In genomic region chr9:133953621-133953975, GRCh38 we compare ENCODE assay signal across 24 cellular contexts. TPM values are rescaled to one million over a fixed set of nuclear protein-coding genes. Genes with fewer than 3 reads are reported as not detected.
A peak's percentile ranks its signal among the peaks of the same experiment; 100 is the strongest.
DNase-seq lines count a peak whose midpoint lies in the region; ATAC-seq and TF ChIP-seq lines count a peak whose summit lies in the region.
"Had no signal": no experiment of that assay in that cellular context is flagged by ENCODE, and none has a peak within 500 bp of the region (broad histone marks: within the 10 kb centered on the region; RNA-seq: fewer than 3 reads in every experiment).

No MANE protein-coding gene starts in this region.

- H2AFZ ChIP-seq in OCI-LY3 (ENCODE audit: low read depth, low read length) (no peak overlapping the region), trophoblast cell (ENCODE audit: insufficient read depth, low read length, poor library complexity) (no peak overlapping the region)
- H2AFZ ChIP-seq: GM23338, neural progenitor cell, parathyroid adenoma had no signal

- H3K4me3 Mint-ChIP-seq in activated CD4-positive, alpha-beta T cell treated with anti-CD3 and anti-CD28 coated beads for 36 hours = no peak overlapping the region
- H3K4me3 Mint-ChIP-seq: GM23338, HFFc6 had no signal

- H3K9me3 Mint-ChIP-seq in activated CD4-positive, alpha-beta T cell treated with anti-CD3 and anti-CD28 coated beads for 36 hours (ENCODE audit: low read depth) = no peaks in the 10 kb centered on the region
- H3K9me3 Mint-ChIP-seq: GM23338; HFFc6; neural progenitor cell; stimulated activated naive CD8-positive, alpha-beta T cell treated with anti-CD3 and anti-CD28 coated beads, Interleukin-15, amount 100 ng/mL, for 72 hours had no signal

- H3K27ac Mint-ChIP-seq in activated CD4-positive, alpha-beta T cell treated with anti-CD3 and anti-CD28 coated beads for 36 hours = no peak overlapping the region
- H3K27ac Mint-ChIP-seq: GM23338; HFFc6; stimulated activated naive CD8-positive, alpha-beta T cell treated with anti-CD3 and anti-CD28 coated beads, Interleukin-15, amount 100 ng/mL, for 72 hours had no signal

- no peak overlapping the region for H4K12ac ChIP-seq in trophoblast cell (ENCODE audit: low read depth, low read length)

- H4K8ac ChIP-seq in trophoblast cell (ENCODE audit: low read depth, low read length) = no peak overlapping the region

- H3K36me3 ChIP-seq in BLaER1 treated with 17β-estradiol and CSF1 and Interleukin-3, amounts not matched to agents 10 nM and 100 nM = 0 out of 22 replicates have a peak, but pooled peaks cover 0 to 10% (median 0%) of the 10 kb centered on the region in 11 experiments
- H3K36me3 ChIP-seq in OCI-LY3 (replicated peaks; ENCODE audit: low read depth, low read length) = peaks cover 19% of the 10 kb centered on the region
- H3K36me3 ChIP-seq in trophoblast cell (ENCODE audit: control insufficient read depth in 1 of 2, insufficient read depth in 2 of 2, low read length in 2 of 2) = peaks cover 15 to 31% of the 10 kb centered on the region in 2 experiments
- H3K36me3 ChIP-seq: neural progenitor cell, thyroid gland had no signal

- no peaks in the 10 kb centered on the region for H3K9me3 ChIP-seq in BLaER1 treated with 17β-estradiol and CSF1 and Interleukin-3, amounts not matched to agents 10 nM and 100 nM (replicated peaks in 1 of 11)
- H3K9me3 ChIP-seq in OCI-LY3 (ENCODE audit: insufficient read depth, low read length) = no peaks in the 10 kb centered on the region
- H3K9me3 ChIP-seq in trophoblast cell (ENCODE audit: insufficient read depth, low read depth, low read length) = peaks cover 3% of the 10 kb centered on the region
- H3K9me3 ChIP-seq: BE2C, thyroid gland had no signal

- no peak overlapping the region for H3K23ac ChIP-seq in trophoblast cell (ENCODE audit: low read length)

- H3K4me2 ChIP-seq in BLaER1 treated with 17β-estradiol and CSF1 and Interleukin-3, amounts not matched to agents 10 nM and 100 nM = peak overlapping the region in 9 of 11 experiments; percentile 82 to 98 (median 90); a peak in 18 of 22 replicates
- peak overlapping the region; percentile 92 for H3K4me2 ChIP-seq in OCI-LY3 (ENCODE audit: low read length)
- H3K4me2 ChIP-seq in trophoblast cell (ENCODE audit: low read length) = no peak overlapping the region
- H3K4me2 ChIP-seq: GM23338, neural progenitor cell, smooth muscle cell had no signal

- DNase-seq in trophoblast cell = no peak
- no peak for DNase-seq in kidney tubule cell (ENCODE audit: low spot score)
- DNase-seq in head of caudate nucleus = no peak
- no peak for DNase-seq in activated CD4-positive, alpha-beta T cell treated with anti-CD3 and anti-CD28 coated beads for 36 hours
- DNase-seq: ACHN; activated CD4-positive, alpha-beta T cell treated with anti-CD3 and anti-CD28 coated beads, Interleukin-2, amount 50 U/mL, for 4 hours; activated CD4-positive, CD25-positive, alpha-beta regulatory T cell; activated T-cell treated with anti-CD3 and anti-CD28 coated beads, Interleukin-2, amount 50 U/mL, for 48 hours; BE2C; foreskin melanocyte; HFFc6; NCI-H1048; NCI-H446 treated with DMSO at 0.1 percent for 48 hours; RPMI8226; stimulated activated CD4-positive, alpha-beta T cell treated with anti-CD3 and anti-CD28 coated beads, Interleukin-1b, Interleukin-23, amount 100 ng/mL, for 48 hours; stimulated activated naive CD8-positive, alpha-beta T cell treated with anti-CD3 and anti-CD28 coated beads, Interleukin-15, amount 100 ng/mL, for 72 hours had no signal

- no peaks in the 10 kb centered on the region for H3K36me3 Mint-ChIP-seq in activated CD4-positive, alpha-beta T cell treated with anti-CD3 and anti-CD28 coated beads for 36 hours (ENCODE audit: low read depth)
- H3K36me3 Mint-ChIP-seq: neural progenitor cell had no signal

- H3K4me3 ChIP-seq in BLaER1 treated with 17β-estradiol and CSF1 and Interleukin-3, amounts not matched to agents 10 nM and 100 nM = no peak overlapping the region
- H3K4me3 ChIP-seq in OCI-LY3 (ENCODE audit: low read length) (peak overlapping the region; percentile 76), trophoblast cell (ENCODE audit: low read depth, low read length) (no peak overlapping the region)
- H3K4me3 ChIP-seq: GM23338, neural progenitor cell, smooth muscle cell, thyroid gland had no signal

- no peak overlapping the region for H2BK5ac ChIP-seq in trophoblast cell (ENCODE audit: low read depth, low read length, poor library complexity)

- intact Hi-C loops in head of caudate nucleus (cut with DNase I) = no loop called here
- intact Hi-C loops in activated CD4-positive, alpha-beta T cell treated with anti-CD3 and anti-CD28 coated beads for 36 hours (cut with DNase I, micrococcal nuclease) = no loop called here

- H3K9ac ChIP-seq in BLaER1 treated with 17β-estradiol and CSF1 and Interleukin-3, amounts not matched to agents 10 nM and 100 nM = no peak overlapping the region
- H3K9ac ChIP-seq in OCI-LY3 (ENCODE audit: low read length) (peak overlapping the region; percentile 74), trophoblast cell (ENCODE audit: low read length) (no peak overlapping the region)
- H3K9ac ChIP-seq: neural progenitor cell, parathyroid adenoma had no signal

- no peaks in the 10 kb centered on the region for H3K27me3 Mint-ChIP-seq in activated CD4-positive, alpha-beta T cell treated with anti-CD3 and anti-CD28 coated beads for 36 hours
- H3K27me3 Mint-ChIP-seq: stimulated activated naive CD8-positive, alpha-beta T cell treated with anti-CD3 and anti-CD28 coated beads, Interleukin-15, amount 100 ng/mL, for 72 hours had no signal

- no CpG with 5 or more reads among the region's 4 CpGs for WGBS in trophoblast cell (ENCODE audit: extremely low coverage, insufficient coverage, insufficient read length)

- H4K91ac ChIP-seq in trophoblast cell (ENCODE audit: low read depth, low read length) = no peak overlapping the region

- H3K4me1 ChIP-seq in BLaER1 treated with 17β-estradiol and CSF1 and Interleukin-3, amounts not matched to agents 10 nM and 100 nM = peaks cover 39 to 88% (median 81%) of the 10 kb centered on the region in 10 experiments
- H3K4me1 ChIP-seq in OCI-LY3 (ENCODE audit: low read length) (peaks cover 83% of the 10 kb centered on the region), trophoblast cell (ENCODE audit: control insufficient read depth in 1 of 2, insufficient read depth in 2 of 2, low read length in 2 of 2) (peaks cover 26 to 32% of the 10 kb centered on the region in 2 experiments)

- peaks cover 7% of the 10 kb centered on the region for H3K79me1 ChIP-seq in trophoblast cell (ENCODE audit: low read length)

- POLR2A ChIA-PET in activated CD4-positive, alpha-beta T cell treated with anti-CD3 and anti-CD28 coated beads for 36 hours (lab: Charles Lee) = no interaction called here

- peak overlapping the region; percentile 56 for H3K4ac ChIP-seq in trophoblast cell (ENCODE audit: low read depth, low read length)

- ATAC-seq in activated CD4-positive, alpha-beta T cell treated with anti-CD3 and anti-CD28 coated beads for 36 hours = no peak
- ATAC-seq: GM23338; stimulated activated naive CD8-positive, alpha-beta T cell treated with anti-CD3 and anti-CD28 coated beads, Interleukin-15, amount 100 ng/mL, for 72 hours had no signal

- H3K4me1 Mint-ChIP-seq in activated CD4-positive, alpha-beta T cell treated with anti-CD3 and anti-CD28 coated beads for 36 hours = peaks cover 27% of the 10 kb centered on the region

- H3K14ac ChIP-seq in trophoblast cell (ENCODE audit: low read length) = no peak overlapping the region

- peak overlapping the region; percentile 43 for H3K18ac ChIP-seq in trophoblast cell (ENCODE audit: low read length)

- H3K79me2 ChIP-seq in OCI-LY3 (ENCODE audit: low read length) = peaks cover 85% of the 10 kb centered on the region
- H3K79me2 ChIP-seq in trophoblast cell (ENCODE audit: control insufficient read depth, insufficient read depth, low read length, poor library complexity) = peaks cover 39% of the 10 kb centered on the region
- H3K79me2 ChIP-seq: parathyroid adenoma had no signal

- H3K27ac ChIP-seq in BLaER1 treated with 17β-estradiol and CSF1 and Interleukin-3, amounts not matched to agents 10 nM and 100 nM = no peak overlapping the region
- H3K27ac ChIP-seq in OCI-LY3 (ENCODE audit: low read length) = peak overlapping the region; percentile 94
- H3K27ac ChIP-seq in cingulate gyrus (ENCODE audit: low read depth, low read length) = peak overlapping the region; percentile 29
- H3K27ac ChIP-seq in trophoblast cell (ENCODE audit: low read depth, low read length) = no peak overlapping the region
- H3K27ac ChIP-seq: neural progenitor cell, parathyroid adenoma, thyroid gland had no signal

- TF ChIP-seq CTCF in OCI-LY3 (IDR thresholded peaks at IDR 0.05; ENCODE audit: low read depth, low read length) = no peak

- CTCF ChIA-PET in activated CD4-positive, alpha-beta T cell treated with anti-CD3 and anti-CD28 coated beads for 36 hours (lab: Charles Lee) = no interaction called here

- no peak overlapping the region for H2BK120ac ChIP-seq in trophoblast cell (ENCODE audit: insufficient read depth, low read length, poor library complexity)

- H4K20me1 ChIP-seq in BLaER1 treated with 17β-estradiol and CSF1 and Interleukin-3, amounts not matched to agents 10 nM and 100 nM = peaks cover 11 to 80% (median 69%) of the 10 kb centered on the region in 11 experiments; a peak in 19 of 22 replicates
- peaks cover 10% of the 10 kb centered on the region for H4K20me1 ChIP-seq in OCI-LY3 (ENCODE audit: insufficient read depth, low read length)

- no peak overlapping the region for H2BK12ac ChIP-seq in trophoblast cell (ENCODE audit: low read length)

- H3K27me3 ChIP-seq in BLaER1 treated with 17β-estradiol and CSF1 and Interleukin-3, amounts not matched to agents 10 nM and 100 nM = no peaks in the 10 kb centered on the region
- H3K27me3 ChIP-seq in OCI-LY3 (ENCODE audit: low read depth, low read length) (no peaks in the 10 kb centered on the region), trophoblast cell (ENCODE audit: insufficient read depth, low read length) (no peaks in the 10 kb centered on the region)
- H3K27me3 ChIP-seq: BE2C, neural progenitor cell, thyroid gland had no signal

- no peak overlapping the region for H2AK5ac ChIP-seq in trophoblast cell (ENCODE audit: low read length)

RNA-seq across cellular contexts. Expression of gene VAV2, which starts 38.5 kb away (rescaled TPM):
- 54.6 and 55.9 TPM in 2 replicates for polyA plus RNA-seq in trophoblast cell (2013)
- 1 to 10 TPM; 5.1 to 6.5 TPM for total RNA-seq in activated CD4-positive, alpha-beta T cell treated with anti-CD3 and anti-CD28 coated beads for 36 hours

Comparison
In these comparisons a context has a peak if more than half of its experiments do, and no peak if none do; other contexts are left out.
1. H3K27ac ChIP-seq: peak in OCI-LY3 (single experiment) and cingulate gyrus (single experiment); none in BLaER1 treated with 17β-estradiol and CSF1 and Interleukin-3, amounts not matched to agents 10 nM and 100 nM (0 of 11) and trophoblast cell (single experiment).